Comparison of ENCODE assay signal across 9 cellular contexts in the genomic region with DNA sequence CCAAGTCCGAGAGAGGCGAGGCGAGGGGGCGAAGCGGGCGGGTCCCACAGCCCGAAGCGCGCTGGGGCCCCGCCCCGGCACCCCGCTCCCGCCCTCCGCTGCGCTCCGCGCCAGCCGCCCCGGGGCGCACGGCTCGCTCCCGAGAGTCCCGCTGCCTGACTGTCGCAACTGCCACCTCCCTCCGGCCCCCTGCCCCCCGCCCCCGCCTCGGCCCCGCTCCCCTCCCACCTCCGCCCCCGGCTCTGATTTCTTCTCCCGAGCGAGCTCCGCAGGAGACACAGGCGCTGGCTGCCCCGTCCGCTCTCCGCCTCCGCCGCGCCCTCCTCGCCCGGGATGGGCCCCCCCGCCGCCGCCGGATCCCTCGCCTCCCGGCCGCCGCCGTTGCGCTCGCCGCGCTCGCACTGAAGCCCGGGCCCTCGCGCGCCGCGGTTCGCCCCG. TPM values are rescaled to one million over a fixed set of nuclear protein-coding genes. Genes with fewer than 3 reads are reported as not detected.
DNase-seq lines count a peak whose midpoint lies in the region; ATAC-seq and TF ChIP-seq lines count a peak whose summit lies in the region.
"Had no signal": no experiment of that assay in that cellular context is flagged by ENCODE, and none has a peak within 500 bp of the region (broad histone marks: within the 10 kb centered on the region; RNA-seq: fewer than 3 reads in every experiment).

WNT6 (plus strand) TSS at position 250 of the 438 bp plus-strand sequence. CDS start 233 bp downstream, outside the sequence.

- H3K36me3 Mint-ChIP-seq in glutamatergic neuron (ENCODE audit: unreplicated experiment), result no peaks in the 10 kb centered on the region

- WGBS in psoas muscle, 3 donors, result 0 to 1% (median 0%) methylated on average over 32 to 65 of the region's 66 CpGs

- H3K4me3 Mint-ChIP-seq in glutamatergic neuron (ENCODE audit: unreplicated experiment), result peak within 1 kb of the TSS; percentile 77
- H3K4me3 Mint-ChIP-seq: T-helper 1 cell treated with Interleukin-12 subunit alpha and Interleukin-12 subunit beta and Interleukin-4 antibody, amounts not matched to agents 30 μg/mL and 1 μg/mL, for 36 hours had no signal

- peaks cover 28% of the 10 kb centered on the region for H3K27me3 Mint-ChIP-seq in glutamatergic neuron (ENCODE audit: unreplicated experiment)

- H3K4me1 ChIP-seq in Peyer's patch (peaks cover 0 to 16% (median 11%) of the 10 kb centered on the region in 4 donors), psoas muscle (peaks cover 8% of the 10 kb centered on the region)

- H3K27me3 ChIP-seq in Peyer's patch (peaks cover 0 to 30% of the 10 kb centered on the region in 2 donors), psoas muscle (ENCODE audit: insufficient read depth in 3 of 3, low read length in 2 of 3) (peaks cover 0 to 51% (median 15%) of the 10 kb centered on the region in 3 donors)

- H3K27ac ChIP-seq in Peyer's patch (no peak within 1 kb of the TSS), psoas muscle (no peak within 1 kb of the TSS)

- no peak for TF ChIP-seq POLR2A in Peyer's patch (IDR thresholded peaks at IDR 0.05)

- TF ChIP-seq CTCF in Peyer's patch (IDR thresholded peaks at IDR 0.05), result no peak
- TF ChIP-seq CTCF in glutamatergic neuron (IDR thresholded peaks at IDR 0.05; ENCODE audit: partially characterized antibody, unreplicated experiment), result no peak
- no peak for TF ChIP-seq CTCF in psoas muscle (IDR thresholded peaks at IDR 0.05)

- no peaks in the 10 kb centered on the region for H3K36me3 ChIP-seq in Peyer's patch
- no peaks in the 10 kb centered on the region for H3K36me3 ChIP-seq in psoas muscle (ENCODE audit: insufficient read depth in 1 of 2, low read depth in 1 of 2)

- peaks cover 2% of the 10 kb centered on the region for H3K9me3 Mint-ChIP-seq in glutamatergic neuron (ENCODE audit: unreplicated experiment)
- H3K9me3 Mint-ChIP-seq: T-helper 1 cell treated with Interleukin-12 subunit alpha and Interleukin-12 subunit beta and Interleukin-4 antibody, amounts not matched to agents 30 μg/mL and 1 μg/mL, for 36 hours had no signal

- H3K4me3 ChIP-seq in Peyer's patch (peak within 1 kb of the TSS in 3 of 4 donors; percentile 36 to 48 (median 42)), psoas muscle (peak within 1 kb of the TSS; percentile 52)

- intact Hi-C loops in psoas muscle (cut with DNase I), result loop anchor here in 1 of 2 donors (5.0 kb wide), 1 partner anchor 123 kb away; no protein-coding TSS in a partner anchor

- peaks cover 10% of the 10 kb centered on the region for H3K4me1 Mint-ChIP-seq in glutamatergic neuron (ENCODE audit: low read depth, unreplicated experiment)

- H3K27ac Mint-ChIP-seq in glutamatergic neuron (ENCODE audit: unreplicated experiment), result no peak within 1 kb of the TSS
- H3K27ac Mint-ChIP-seq: T-helper 1 cell treated with Interleukin-12 subunit alpha and Interleukin-12 subunit beta and Interleukin-4 antibody, amounts not matched to agents 30 μg/mL and 1 μg/mL, for 36 hours had no signal

- DNase-seq in D341Med (ENCODE audit: low spot score), result peak; percentile 69
- DNase-seq in Peyer's patch, result no peak
- DNase-seq in glutamatergic neuron, result peak; percentile 56
- peak in 1 of 2 donors; percentile 57 for DNase-seq in psoas muscle
- DNase-seq in middle frontal gyrus (ENCODE audit: extremely low spot score, low spot score), result no peak
- no peak for DNase-seq in dermis blood vessel endothelial cell
- no peak for DNase-seq in activated CD4-positive, alpha-beta T cell treated with anti-CD3 and anti-CD28 coated beads, Interleukin-2, amount 50 U/mL, for 1 hour
- no peak for DNase-seq in glomerular visceral epithelial cell (ENCODE audit: extremely low spot score)

- H3K9me3 ChIP-seq in Peyer's patch, result no peaks in the 10 kb centered on the region
- no peaks in the 10 kb centered on the region for H3K9me3 ChIP-seq in psoas muscle

- ATAC-seq in psoas muscle, result peak in 2 of 4 donors; percentile 35 to 52

RNA-seq across cellular contexts. Expression of gene WNT6, which starts in this region (rescaled TPM):
- total RNA-seq in Peyer's patch, result not detected
- 0.66 TPM for total RNA-seq in glutamatergic neuron (ENCODE audit: unreplicated experiment)
- 1 to 10 TPM in 1 of 4 donors, under 1 TPM in 3; 0.12 to 1.0 (median 0.48) TPM for total RNA-seq in psoas muscle
- polyA plus RNA-seq in psoas muscle, result under 1 TPM; 0.05 to 0.20 (median 0.20) TPM
- total RNA-seq in dermis blood vessel endothelial cell, result not detected in 2 replicates

Comparison
In these comparisons a context has a peak if more than half of its experiments do, and no peak if none do; other contexts are left out.
1. Peak in DNase-seq in glutamatergic neuron; RNA of the gene not detected or under 1 TPM.